In the genomic region with DNA sequence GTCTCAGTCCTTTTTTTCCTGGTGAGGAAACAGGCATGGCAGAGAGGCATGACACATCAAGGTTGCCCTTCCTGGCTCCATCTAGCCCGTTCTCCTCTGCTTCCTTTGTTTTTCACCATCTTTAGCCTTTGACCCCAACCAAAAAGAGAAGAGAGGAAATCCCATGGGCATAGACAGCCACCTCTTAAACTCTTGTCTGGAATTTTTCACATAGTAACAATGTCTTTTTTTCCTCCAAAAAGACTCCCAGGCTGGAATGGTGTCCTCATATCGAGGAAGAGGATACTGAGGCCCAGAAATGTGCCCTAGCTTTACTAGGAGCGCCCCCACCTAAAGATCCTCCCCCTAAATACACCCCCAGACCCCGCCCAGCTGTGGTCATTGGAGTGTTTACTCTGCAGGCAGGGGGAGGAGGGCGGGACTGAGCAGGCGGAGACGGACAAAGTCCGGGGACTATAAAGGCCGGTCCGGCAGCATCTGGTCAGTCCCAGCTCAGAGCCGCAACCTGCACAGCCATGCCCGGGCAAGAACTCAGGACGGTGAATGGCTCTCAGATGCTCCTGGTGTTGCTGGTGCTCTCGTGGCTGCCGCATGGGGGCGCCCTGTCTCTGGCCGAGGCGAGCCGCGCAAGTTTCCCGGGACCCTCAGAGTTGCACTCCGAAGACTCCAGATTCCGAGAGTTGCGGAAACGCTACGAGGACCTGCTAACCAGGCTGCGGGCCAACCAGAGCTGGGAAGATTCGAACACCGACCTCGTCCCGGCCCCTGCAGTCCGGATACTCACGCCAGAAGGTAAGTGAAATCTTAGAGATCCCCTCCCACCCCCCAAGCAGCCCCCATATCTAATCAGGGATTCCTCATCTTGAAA, we compare ENCODE assay signal across 1 cellular context.
TF ChIP-seq lines count a peak whose summit lies in the region.

TSS of gene GDF15 (plus strand) at position 484 of the 868 bp plus-strand sequence. CDS start at position 516, 32 bp downstream.

TF ChIP-seq in HepG2, 621 proteins besides CTCF, POLR2A, EP300 and RAD21 (continued from another document and continues in another):
- TF ChIP-seq REST (IDR thresholded peaks at IDR 0.05; ENCODE audit: borderline replicate concordance in 1 of 2, low read depth in 1 of 2, low read length in 2 of 2) (peak in 1 of 2 experiments; percentile 82; a peak in 2 of 4 replicates), ZNF251 (CRISPR knock-in tag; IDR thresholded peaks at IDR 0.05) (peak; percentile 69; the same call in 1 of the 2 replicates), ZNF615 (CRISPR knock-in tag; IDR thresholded peaks at IDR 0.05; ENCODE audit: borderline replicate concordance) (0 out of 2 replicates have a peak, but pooled peaks have one; percentile 25), SSRP1 (CRISPR knock-in tag; IDR thresholded peaks at IDR 0.05) (peak; percentile 69), ZNF780A (CRISPR knock-in tag; IDR thresholded peaks at IDR 0.05) (peak; percentile 87; the same call in 1 of the 2 replicates), PLSCR1 (CRISPR knock-in tag; IDR thresholded peaks at IDR 0.05; ENCODE audit: borderline replicate concordance) (no peak), SMAD3 (CRISPR knock-in tag; IDR thresholded peaks at IDR 0.05) (peak; percentile 93), ZFP37 (CRISPR knock-in tag; IDR thresholded peaks at IDR 0.05; ENCODE audit: borderline replicate concordance) (peak; percentile 93), ZNF660 (CRISPR knock-in tag; IDR thresholded peaks at IDR 0.05; ENCODE audit: borderline replicate concordance, low read depth) (no peak), ZMYM3 (CRISPR knock-in tag; IDR thresholded peaks at IDR 0.05) (peak; percentile 91), ZNF776 (CRISPR knock-in tag; IDR thresholded peaks at IDR 0.05) (no peak), ELF1 (CRISPR knock-in tag; IDR thresholded peaks at IDR 0.05) (peak; percentile 33), ZFAT (CRISPR knock-in tag; conservative IDR thresholded peaks at IDR 0.05) (0 out of 2 replicates have a peak, but pooled peaks have one; percentile 56), KLF6 (CRISPR knock-in tag; IDR thresholded peaks at IDR 0.05) (peak; percentile 91), NFAT5 (CRISPR knock-in tag; IDR thresholded peaks at IDR 0.05) (peak; percentile 93), PPARG (CRISPR knock-in tag; conservative IDR thresholded peaks at IDR 0.05) (peak; percentile 59), ZNF317 (CRISPR knock-in tag; IDR thresholded peaks at IDR 0.05) (0 out of 2 replicates have a peak, but pooled peaks have one; percentile 55), ARID2 (CRISPR knock-in tag; IDR thresholded peaks at IDR 0.05; ENCODE audit: borderline replicate concordance) (no peak; the same call in 1 of the 2 replicates), ZNF121 (CRISPR knock-in tag; IDR thresholded peaks at IDR 0.05) (peak; percentile 72), ZNF280B (CRISPR knock-in tag; IDR thresholded peaks at IDR 0.05; ENCODE audit: borderline replicate concordance) (peak; percentile 93; the same call in 1 of the 2 replicates)
- TF ChIP-seq, protein P1, sequence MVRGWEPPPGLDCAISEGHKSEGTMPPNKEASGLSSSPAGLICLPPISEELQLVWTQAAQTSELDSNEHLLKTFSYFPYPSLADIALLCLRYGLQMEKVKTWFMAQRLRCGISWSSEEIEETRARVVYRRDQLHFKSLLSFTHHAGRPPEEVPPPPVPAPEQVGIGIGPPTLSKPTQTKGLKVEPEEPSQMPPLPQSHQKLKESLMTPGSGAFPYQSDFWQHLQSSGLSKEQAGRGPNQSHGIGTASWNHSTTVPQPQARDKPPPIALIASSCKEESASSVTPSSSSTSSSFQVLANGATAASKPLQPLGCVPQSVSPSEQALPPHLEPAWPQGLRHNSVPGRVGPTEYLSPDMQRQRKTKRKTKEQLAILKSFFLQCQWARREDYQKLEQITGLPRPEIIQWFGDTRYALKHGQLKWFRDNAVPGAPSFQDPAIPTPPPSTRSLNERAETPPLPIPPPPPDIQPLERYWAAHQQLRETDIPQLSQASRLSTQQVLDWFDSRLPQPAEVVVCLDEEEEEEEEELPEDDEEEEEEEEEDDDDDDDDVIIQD (CRISPR knock-in tag; IDR thresholded peaks at IDR 0.05; ENCODE audit: low read depth): no peak
- TF ChIP-seq, protein P2, sequence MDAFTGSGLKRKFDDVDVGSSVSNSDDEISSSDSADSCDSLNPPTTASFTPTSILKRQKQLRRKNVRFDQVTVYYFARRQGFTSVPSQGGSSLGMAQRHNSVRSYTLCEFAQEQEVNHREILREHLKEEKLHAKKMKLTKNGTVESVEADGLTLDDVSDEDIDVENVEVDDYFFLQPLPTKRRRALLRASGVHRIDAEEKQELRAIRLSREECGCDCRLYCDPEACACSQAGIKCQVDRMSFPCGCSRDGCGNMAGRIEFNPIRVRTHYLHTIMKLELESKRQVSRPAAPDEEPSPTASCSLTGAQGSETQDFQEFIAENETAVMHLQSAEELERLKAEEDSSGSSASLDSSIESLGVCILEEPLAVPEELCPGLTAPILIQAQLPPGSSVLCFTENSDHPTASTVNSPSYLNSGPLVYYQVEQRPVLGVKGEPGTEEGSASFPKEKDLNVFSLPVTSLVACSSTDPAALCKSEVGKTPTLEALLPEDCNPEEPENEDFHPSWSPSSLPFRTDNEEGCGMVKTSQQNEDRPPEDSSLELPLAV (CRISPR knock-in tag; conservative IDR thresholded peaks at IDR 0.05; ENCODE audit: low read depth): no peak
